10 cellular contexts compared by ENCODE assay signal in genomic region chr11:120079750-120080610, GRCh38. TPM values are rescaled to one million over a fixed set of nuclear protein-coding genes. Genes with fewer than 3 reads are reported as not detected.
DNase-seq lines count a peak whose midpoint lies in the region; ATAC-seq and TF ChIP-seq lines count a peak whose summit lies in the region.
"Had no signal": no experiment of that assay in that cellular context is flagged by ENCODE, and none has a peak within 500 bp of the region (broad histone marks: within the 10 kb centered on the region; RNA-seq: fewer than 3 reads in every experiment).

No MANE protein-coding gene starts in this region.

- H3K4me3 Mint-ChIP-seq in glutamatergic neuron (ENCODE audit: unreplicated experiment) = no peak overlapping the region
- no peak overlapping the region for H3K4me3 Mint-ChIP-seq in activated T-helper 1 cell treated with anti-CD3 and anti-CD28 coated beads, Interleukin-12 subunit alpha, Interleukin-12 subunit beta, Interleukin-2, Interleukin-4 antibody, amounts not matched to agents 30 ng/mL and 10 ng/mL and 1 ng/mL, durations not matched to agents 14 hours and 24 hours and 36 hours
- H3K4me3 Mint-ChIP-seq: activated naive CD4-positive, alpha-beta T cell treated with anti-CD3 and anti-CD28 coated beads, Interleukin-2, amount 50 U/mL, for 24 hours; naive thymus-derived CD8-positive, alpha-beta T cell had no signal

- H3K36me3 Mint-ChIP-seq in glutamatergic neuron (ENCODE audit: unreplicated experiment) = peaks cover 16% of the 10 kb centered on the region
- no peaks in the 10 kb centered on the region for H3K36me3 Mint-ChIP-seq in activated T-helper 1 cell treated with anti-CD3 and anti-CD28 coated beads, Interleukin-12 subunit alpha, Interleukin-12 subunit beta, Interleukin-2, Interleukin-4 antibody, amounts not matched to agents 30 ng/mL and 10 ng/mL and 1 ng/mL, durations not matched to agents 14 hours and 24 hours and 36 hours (ENCODE audit: low read depth)

- H3K4me1 Mint-ChIP-seq in glutamatergic neuron (ENCODE audit: low read depth, unreplicated experiment) = no peaks in the 10 kb centered on the region
- H3K4me1 Mint-ChIP-seq in activated T-helper 1 cell treated with anti-CD3 and anti-CD28 coated beads, Interleukin-12 subunit alpha, Interleukin-12 subunit beta, Interleukin-2, Interleukin-4 antibody, amounts not matched to agents 30 ng/mL and 10 ng/mL and 1 ng/mL, durations not matched to agents 14 hours and 24 hours and 36 hours (ENCODE audit: low read depth) = no peaks in the 10 kb centered on the region
- H3K4me1 Mint-ChIP-seq: activated naive CD4-positive, alpha-beta T cell treated with anti-CD3 and anti-CD28 coated beads, Interleukin-2, amount 50 U/mL, for 24 hours had no signal

- peak; percentile 70 for TF ChIP-seq CTCF in glutamatergic neuron (IDR thresholded peaks at IDR 0.05; ENCODE audit: partially characterized antibody, unreplicated experiment)

- H3K9me3 Mint-ChIP-seq in glutamatergic neuron (ENCODE audit: unreplicated experiment) = peaks cover 15% of the 10 kb centered on the region
- peaks cover 31% of the 10 kb centered on the region for H3K9me3 Mint-ChIP-seq in activated T-helper 1 cell treated with anti-CD3 and anti-CD28 coated beads, Interleukin-12 subunit alpha, Interleukin-12 subunit beta, Interleukin-2, Interleukin-4 antibody, amounts not matched to agents 30 ng/mL and 10 ng/mL and 1 ng/mL, durations not matched to agents 14 hours and 24 hours and 36 hours
- H3K9me3 Mint-ChIP-seq: activated naive CD4-positive, alpha-beta T cell treated with anti-CD3 and anti-CD28 coated beads, Interleukin-2, amount 50 U/mL, for 24 hours had no signal

- no peak for ATAC-seq in GM21360 (IDR thresholded peaks at IDR 0.05; ENCODE audit: unreplicated experiment)
- ATAC-seq: naive thymus-derived CD8-positive, alpha-beta T cell had no signal

- peaks cover 21% of the 10 kb centered on the region for H3K27me3 Mint-ChIP-seq in glutamatergic neuron (ENCODE audit: unreplicated experiment)
- no peaks in the 10 kb centered on the region for H3K27me3 Mint-ChIP-seq in activated T-helper 1 cell treated with anti-CD3 and anti-CD28 coated beads, Interleukin-12 subunit alpha, Interleukin-12 subunit beta, Interleukin-2, Interleukin-4 antibody, amounts not matched to agents 30 ng/mL and 10 ng/mL and 1 ng/mL, durations not matched to agents 14 hours and 24 hours and 36 hours (ENCODE audit: insufficient read depth)

- no peak overlapping the region for H3K27ac Mint-ChIP-seq in glutamatergic neuron (ENCODE audit: unreplicated experiment)
- H3K27ac Mint-ChIP-seq in activated T-helper 1 cell treated with anti-CD3 and anti-CD28 coated beads, Interleukin-12 subunit alpha, Interleukin-12 subunit beta, Interleukin-2, Interleukin-4 antibody, amounts not matched to agents 30 ng/mL and 10 ng/mL and 1 ng/mL, durations not matched to agents 14 hours and 24 hours and 36 hours = no peak overlapping the region
- H3K27ac Mint-ChIP-seq: activated naive CD4-positive, alpha-beta T cell treated with anti-CD3 and anti-CD28 coated beads, Interleukin-2, amount 50 U/mL, for 24 hours had no signal

- DNase-seq in NCI-H2171 treated with DMSO at 0.1 percent for 48 hours (lab: John Stamatoyannopoulos, UW) (peak; percentile 5), NCI-H2171 (lab: John Stamatoyannopoulos, UW) (no peak), RKO (ENCODE audit: low spot score) (peak; percentile 22), glutamatergic neuron (peak; percentile 49), NCI-H510A (lab: John Stamatoyannopoulos, UW) (no peak)
- peak; percentile 1 for DNase-seq in stimulated activated CD8-positive, alpha-beta memory T cell treated with anti-CD3 and anti-CD28 coated beads, Interleukin-4, amount 100 ng/mL, for 24 hours (ENCODE audit: low read depth)
- no peak for DNase-seq in activated T-helper 1 cell treated with anti-CD3 and anti-CD28 coated beads, Interleukin-12 subunit alpha, Interleukin-12 subunit beta, Interleukin-2, Interleukin-4 antibody, amounts not matched to agents 30 ng/mL and 10 ng/mL and 1 ng/mL, durations not matched to agents 14 hours and 24 hours and 36 hours (ENCODE audit: low spot score)

- intact Hi-C loops in activated T-helper 1 cell treated with anti-CD3 and anti-CD28 coated beads, Interleukin-12 subunit alpha, Interleukin-12 subunit beta, Interleukin-2, Interleukin-4 antibody, amounts not matched to agents 30 ng/mL and 10 ng/mL and 1 ng/mL, durations not matched to agents 14 hours and 24 hours and 36 hours (cut with micrococcal nuclease) = no loop called here

RNA-seq across cellular contexts. Expression of gene TRIM29, which starts 57.9 kb away (rescaled TPM):
- total RNA-seq in glutamatergic neuron (ENCODE audit: unreplicated experiment) = not detected
- not detected in 2 replicates for total RNA-seq in activated T-helper 1 cell treated with anti-CD3 and anti-CD28 coated beads, Interleukin-12 subunit alpha, Interleukin-12 subunit beta, Interleukin-2, Interleukin-4 antibody, amounts not matched to agents 30 ng/mL and 10 ng/mL and 1 ng/mL, durations not matched to agents 14 hours and 24 hours and 36 hours
- total RNA-seq: naive thymus-derived CD8-positive, alpha-beta T cell had no signal

Comparison
In these comparisons a context has a peak if more than half of its experiments do, and no peak if none do; other contexts are left out.
1. DNase-seq: peak in NCI-H2171 treated with DMSO at 0.1 percent for 48 hours (single experiment), RKO (single experiment), glutamatergic neuron (single experiment) and stimulated activated CD8-positive, alpha-beta memory T cell treated with anti-CD3 and anti-CD28 coated beads, Interleukin-4, amount 100 ng/mL, for 24 hours (single experiment); none in NCI-H2171 (single experiment), NCI-H510A (single experiment) and activated T-helper 1 cell treated with anti-CD3 and anti-CD28 coated beads, Interleukin-12 subunit alpha, Interleukin-12 subunit beta, Interleukin-2, Interleukin-4 antibody, amounts not matched to agents 30 ng/mL and 10 ng/mL and 1 ng/mL, durations not matched to agents 14 hours and 24 hours and 36 hours (single experiment).